15 cellular contexts compared by ENCODE assay signal in the genomic region with DNA sequence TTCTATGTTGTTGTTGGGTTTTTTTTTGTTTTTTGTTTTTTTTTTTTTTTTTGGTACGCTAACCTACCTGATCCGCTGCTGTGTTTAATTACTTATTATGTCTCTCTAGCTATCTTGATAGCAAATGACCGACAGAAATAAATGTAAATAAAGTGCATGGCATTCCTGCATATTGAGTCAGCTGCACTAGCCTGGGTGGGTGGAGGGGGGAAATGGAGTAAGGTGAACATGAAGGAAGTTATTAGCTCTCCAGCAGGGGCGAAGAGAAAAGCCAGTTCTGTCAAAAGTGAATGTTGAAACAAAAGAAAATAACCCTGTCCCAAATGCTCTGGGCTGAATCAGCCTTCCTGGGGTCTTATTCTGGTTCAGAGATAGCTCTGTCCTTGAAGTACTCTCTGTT.
"Had no signal": no experiment of that assay in that cellular context is flagged by ENCODE, and none has a peak within 500 bp of the region (broad histone marks: within the 10 kb centered on the region; RNA-seq: fewer than 3 reads in every experiment).

No MANE protein-coding gene starts in this region.

- H3K27ac ChIP-seq: foreskin keratinocyte, heart left ventricle, pancreas, upper lobe of left lung had no signal

- FAIRE-seq: kidney, pancreas, TTC549 had no signal

- H3K27me3 ChIP-seq: foreskin keratinocyte, heart left ventricle, pancreas, upper lobe of left lung had no signal

- H3K9me3 ChIP-seq: heart left ventricle, pancreas, upper lobe of left lung had no signal

- H3K27me3 Mint-ChIP-seq: activated naive CD4-positive, alpha-beta T cell treated with anti-CD3 and anti-CD28 coated beads, Interleukin-2, amount 50 U/mL, for 24 hours had no signal

- H3K9me3 Mint-ChIP-seq: activated naive CD4-positive, alpha-beta T cell treated with anti-CD3 and anti-CD28 coated beads, Interleukin-2, amount 50 U/mL, for 24 hours; activated T-cell treated with anti-CD3 and anti-CD28 coated beads, Interleukin-2, amount 50 U/mL, for 24 hours had no signal

- H3K36me3 ChIP-seq: heart left ventricle, pancreas, upper lobe of left lung had no signal

- ATAC-seq: heart left ventricle; stimulated activated naive CD8-positive, alpha-beta T cell treated with anti-CD3 and anti-CD28 coated beads, Interleukin-15, Interleukin-2, amounts not matched to agents 100 U/mL and 50 U/mL, for 24 hours; T-helper 17 cell had no signal

- H3K4me1 ChIP-seq: foreskin keratinocyte, heart left ventricle, pancreas, upper lobe of left lung had no signal

- H3K4me3 ChIP-seq: heart left ventricle, pancreas, upper lobe of left lung had no signal

- H3K36me3 Mint-ChIP-seq: activated naive CD4-positive, alpha-beta T cell treated with anti-CD3 and anti-CD28 coated beads, Interleukin-2, amount 50 U/mL, for 24 hours had no signal

- H3K27ac Mint-ChIP-seq: activated naive CD4-positive, alpha-beta T cell treated with anti-CD3 and anti-CD28 coated beads, Interleukin-2, amount 50 U/mL, for 24 hours; activated T-cell treated with anti-CD3 and anti-CD28 coated beads, Interleukin-2, amount 50 U/mL, for 24 hours; T-helper 17 cell had no signal

- DNase-seq: activated effector memory CD4-positive, alpha-beta T cell treated with Interleukin-2 at 50 U/mL for 16 hours; activated T-cell treated with anti-CD3 and anti-CD28 coated beads, Interleukin-2, amount 50 U/mL, for 24 hours; heart left ventricle; kidney; pancreas; retina; stimulated activated CD4-positive, alpha-beta T cell treated with anti-CD3 and anti-CD28 coated beads, Interleukin-4, amount 100 ng/mL, for 1 hour; stimulated activated CD8-positive, alpha-beta memory T cell treated with anti-CD3 and anti-CD28 coated beads, Interleukin-4, amount 100 ng/mL, for 48 hours; stimulated activated naive CD8-positive, alpha-beta T cell treated with anti-CD3 and anti-CD28 coated beads, Interleukin-15, Interleukin-2, amounts not matched to agents 100 U/mL and 50 U/mL, for 24 hours; T-helper 17 cell; upper lobe of left lung had no signal

- H3K4me1 Mint-ChIP-seq: activated naive CD4-positive, alpha-beta T cell treated with anti-CD3 and anti-CD28 coated beads, Interleukin-2, amount 50 U/mL, for 24 hours; neural crest cell; T-helper 17 cell had no signal

- H3K4me3 Mint-ChIP-seq: activated naive CD4-positive, alpha-beta T cell treated with anti-CD3 and anti-CD28 coated beads, Interleukin-2, amount 50 U/mL, for 24 hours; activated T-cell treated with anti-CD3 and anti-CD28 coated beads, Interleukin-2, amount 50 U/mL, for 24 hours; neural crest cell; T-helper 17 cell had no signal
